Comparison of ENCODE assay signal across 29 cellular contexts in genomic region chr6:117568247-117568646, GRCh38.
"Had no signal": no experiment of that assay in that cellular context is flagged by ENCODE, and none has a peak within 500 bp of the region (broad histone marks: within the 10 kb centered on the region; RNA-seq: fewer than 3 reads in every experiment).

No MANE protein-coding gene starts in this region.

- FAIRE-seq: islet of Langerhans, kidney had no signal

- H3K79me2 ChIP-seq: parathyroid adenoma had no signal

- H3K9me3 Mint-ChIP-seq: immature natural killer cell; natural killer cell; nephron progenitor cell; neural progenitor cell; stimulated activated naive CD8-positive, alpha-beta T cell treated with anti-CD3 and anti-CD28 coated beads, Interleukin-15, Interleukin-2, amounts not matched to agents 100 ng/mL and 50 ng/mL, for 24 hours; type B pancreatic cell had no signal

- H3K4me1 ChIP-seq: left lung, lower lobe of right lung, neural progenitor cell, parathyroid adenoma, psoas muscle, right atrium auricular region, tibial nerve, uterus had no signal

- H3K27me3 ChIP-seq: left lung, neural progenitor cell, neutrophil, right atrium auricular region, tibial nerve, uterus had no signal

- H3K9ac ChIP-seq: neural progenitor cell, parathyroid adenoma had no signal

- H3K4me3 ChIP-seq: left lung, lower lobe of right lung, neural progenitor cell, psoas muscle, right atrium auricular region, skin epidermis, tibial nerve, uterus had no signal

- H2AFZ ChIP-seq: neural progenitor cell, parathyroid adenoma had no signal

- H3K4me2 ChIP-seq: neural progenitor cell had no signal

- ATAC-seq: left colon, left lung, lower lobe of right lung, natural killer cell, psoas muscle, sciatic nerve had no signal

- H3K27ac Mint-ChIP-seq: immature natural killer cell; natural killer cell; nephron progenitor cell; neural progenitor cell; stimulated activated naive CD8-positive, alpha-beta T cell treated with anti-CD3 and anti-CD28 coated beads, Interleukin-15, Interleukin-2, amounts not matched to agents 100 ng/mL and 50 ng/mL, for 24 hours; type B pancreatic cell had no signal

- H3K9me3 ChIP-seq: left lung, lower lobe of right lung, neutrophil, psoas muscle, right atrium auricular region, tibial nerve, uterus had no signal

- H3K27me3 Mint-ChIP-seq: stimulated activated naive CD8-positive, alpha-beta T cell treated with anti-CD3 and anti-CD28 coated beads, Interleukin-15, Interleukin-2, amounts not matched to agents 100 ng/mL and 50 ng/mL, for 24 hours; type B pancreatic cell had no signal

- H3K4me3 Mint-ChIP-seq: immature natural killer cell; natural killer cell; nephron progenitor cell; neural progenitor cell; stimulated activated naive CD8-positive, alpha-beta T cell treated with anti-CD3 and anti-CD28 coated beads, Interleukin-15, Interleukin-2, amounts not matched to agents 100 ng/mL and 50 ng/mL, for 24 hours; type B pancreatic cell had no signal

- H3K27ac ChIP-seq: left lung, lower lobe of right lung, neural progenitor cell, neutrophil, parathyroid adenoma, psoas muscle, right atrium auricular region, skin epidermis, tibial nerve, uterus had no signal

- H3K4me1 Mint-ChIP-seq: nephron progenitor cell, neural progenitor cell had no signal

- DNase-seq: hypothalamus; immature natural killer cell; kidney; left colon; left lung; lower lobe of right lung; mammary epithelial cell; mesenchymal stem cell; natural killer cell; nephron progenitor cell; occipital lobe; psoas muscle; stimulated activated CD4-positive, alpha-beta T cell treated with anti-CD3 and anti-CD28 coated beads, Interleukin-12 subunit alpha, Interleukin-12 subunit beta, amount 100 ng/mL, for 4 hours; stimulated activated CD4-positive, alpha-beta T cell treated with anti-CD3 and anti-CD28 coated beads, Interleukin-15, amount 100 ng/mL, for 24 hours; stimulated activated CD4-positive, alpha-beta T cell treated with anti-CD3 and anti-CD28 coated beads, Interleukin-2, amount 100 ng/mL, for 24 hours; stimulated activated CD4-positive, alpha-beta T cell treated with anti-CD3 and anti-CD28 coated beads, Interleukin-4, amount 100 ng/mL, for 1 hour; stimulated activated naive CD4-positive, alpha-beta T cell; substantia nigra; uterus had no signal
